10 cellular contexts compared by ENCODE assay signal in the genomic region with DNA sequence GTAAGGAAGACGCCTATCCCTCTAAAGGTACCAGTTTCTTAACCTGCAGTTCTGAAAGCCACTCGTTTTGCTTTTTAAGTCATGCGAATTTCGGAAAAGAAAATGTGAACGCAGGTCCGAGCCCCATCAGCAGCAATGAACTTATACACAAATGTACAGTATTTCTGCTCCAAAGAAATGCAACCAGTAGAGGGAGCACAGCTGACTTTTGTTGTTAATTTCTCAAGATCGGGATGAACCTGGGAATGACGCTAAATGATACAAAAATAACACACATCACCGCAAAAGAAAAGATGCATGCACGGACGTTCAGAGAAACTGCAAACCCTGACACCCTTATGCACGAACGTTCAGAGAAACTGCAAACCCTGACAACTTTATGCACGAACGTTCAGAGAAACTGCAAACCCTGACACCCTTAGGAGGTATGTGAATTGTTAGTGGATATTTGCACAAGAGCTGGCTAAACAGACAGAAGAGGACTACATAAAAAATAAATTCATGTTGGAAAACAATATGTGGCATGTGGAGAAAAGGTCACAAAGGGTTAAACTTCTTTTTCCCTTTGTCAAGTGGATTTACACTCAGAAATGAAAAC. TPM values are rescaled to one million over a fixed set of nuclear protein-coding genes. Genes with fewer than 3 reads are reported as not detected.
DNase-seq lines count a peak whose midpoint lies in the region; ATAC-seq, FAIRE-seq and TF ChIP-seq lines count a peak whose summit lies in the region.
"Had no signal": no experiment of that assay in that cellular context is flagged by ENCODE, and none has a peak within 500 bp of the region (broad histone marks: within the 10 kb centered on the region; RNA-seq: fewer than 3 reads in every experiment).

No MANE protein-coding gene starts in this region.

- H3K4me2 ChIP-seq in GM12878 (ENCODE audit: control insufficient read depth, insufficient read depth): no peak overlapping the region

- H3K9me3 ChIP-seq in GM12878 (replicated peaks; ENCODE audit: control insufficient read depth, insufficient read depth, low read length) (no peaks in the 10 kb centered on the region), Peyer's patch (no peaks in the 10 kb centered on the region)
- H3K9me3 ChIP-seq: neutrophil had no signal

- H3K4me3 Mint-ChIP-seq in Calu3 (ENCODE audit: low read depth, unreplicated experiment): peak overlapping the region; percentile 53

- H3K9me3 Mint-ChIP-seq in Calu3 (ENCODE audit: low read depth, unreplicated experiment): no peaks in the 10 kb centered on the region

- BruUV-seq in Calu3 (replicated peaks; lab: Mats Ljungman, UMichigan) (no TSS peak), GM12878 (replicated peaks; lab: Mats Ljungman, UMichigan) (no TSS peak)

- CTCF ChIA-PET in Calu3 (lab: Charles Lee) (interaction anchor here (0.6 to 1.0 kb wide), 3 partner anchors 35 to 212 kb away, joined by 3 to 5 read pairs (median 3); no protein-coding TSS in a partner anchor), GM12878 (lab: Yijun Ruan, JAX) (interaction anchor here (0.7 to 1.3 kb wide), 5 partner anchors 15 to 212 kb away, joined by 3 to 5 read pairs (median 3); no protein-coding TSS in a partner anchor)

- TF ChIP-seq EP300 in GM12878 (IDR thresholded peaks at IDR 0.05; ENCODE audit: borderline replicate concordance in 1 of 2, control insufficient read depth in 1 of 2, low read depth in 2 of 2, low read length in 2 of 2): no peak

- H3K4me1 ChIP-seq in GM12878 (ENCODE audit: control insufficient read depth, insufficient read depth, low read length) (no peaks in the 10 kb centered on the region), Peyer's patch (no peaks in the 10 kb centered on the region)

- WGBS in GM12878 (ENCODE audit: insufficient coverage, insufficient replicate concordance, low lambda C conversion rate, missing lambda C conversion rate): 17% methylated on average over 15 of the region's 15 CpGs

- RAD21 ChIA-PET in GM12878 (lab: Charles Lee; ENCODE audit: unreplicated experiment): interaction anchor here (0.6 to 0.7 kb wide), 2 partner anchors 146 to 219 kb away, joined by 3 read pairs; no protein-coding TSS in a partner anchor

- peak; percentile 16 for TF ChIP-seq CTCF in Calu3 (IDR thresholded peaks at IDR 0.05; ENCODE audit: unreplicated experiment)
- TF ChIP-seq CTCF in LNCaP clone FGC (IDR thresholded peaks at IDR 0.05; ENCODE audit: control insufficient read depth, extremely low read depth, insufficient read depth): peak; percentile 72
- TF ChIP-seq CTCF in GM12878 (IDR thresholded peaks at IDR 0.05 in 2 of 3, conservative IDR thresholded peaks at IDR 0.05 in 1 of 3; ENCODE audit: control insufficient read depth in 2 of 3, extremely low read depth in 1 of 3, insufficient read depth in 1 of 3, low read depth in 3 of 3, low read length in 3 of 3): peak; percentile 5 to 29 (median 6); a peak in 2 of 6 replicates
- peak in 3 of 6 experiments; percentile 7 to 32 (median 26) for TF ChIP-seq CTCF in Peyer's patch (IDR thresholded peaks at IDR 0.05)

- POLR2A ChIA-PET in GM12878 (lab: Charles Lee): no interaction called here

- SMC1A ChIA-PET in GM12878 (lab: Charles Lee; ENCODE audit: uncharacterized antibody, unreplicated experiment): interaction anchor here (1.1 to 1.2 kb wide), 2 partner anchors 95 to 127 kb away, joined by 3 read pairs; no protein-coding TSS in a partner anchor

- peaks cover 20% of the 10 kb centered on the region for H3K36me3 Mint-ChIP-seq in Calu3 (ENCODE audit: insufficient read depth, unreplicated experiment)

- no peaks in the 10 kb centered on the region for H3K27me3 Mint-ChIP-seq in Calu3 (ENCODE audit: unreplicated experiment)

- no peak for FAIRE-seq in GM12878 (lab: Jason Lieb, UNC)

- H3K27ac ChIP-seq in GM12878 (ENCODE audit: control insufficient read depth, insufficient read depth) (no peak overlapping the region), Peyer's patch (no peak overlapping the region)
- H3K27ac ChIP-seq: neutrophil had no signal

- ATAC-seq in GM12878: no peak
- ATAC-seq in GM18519 (IDR thresholded peaks at IDR 0.05; ENCODE audit: low FRiP score, unreplicated experiment): no peak

- no peak for TF ChIP-seq RAD21 in GM12878 (IDR thresholded peaks at IDR 0.05; ENCODE audit: insufficient read depth, low read depth, low read length)

- intact Hi-C loops in Calu3 (cut with micrococcal nuclease; ENCODE audit: unreplicated experiment): loop anchor here (10.0 kb wide), 1 partner anchor 237 kb away; no protein-coding TSS in a partner anchor
- intact Hi-C loops in GM12878 (cut with micrococcal nuclease; ENCODE audit: unreplicated experiment): loop anchor here (2.0 kb wide), 1 partner anchor 233 kb away; no protein-coding TSS in a partner anchor

- no peaks in the 10 kb centered on the region; a peak in 1 of 4 replicates for H3K27me3 ChIP-seq in GM12878 (replicated peaks in 1 of 2; ENCODE audit: control insufficient read depth in 2 of 2, insufficient read depth in 2 of 2, low read length in 1 of 2)
- no peaks in the 10 kb centered on the region for H3K27me3 ChIP-seq in Peyer's patch

- H3K4me1 Mint-ChIP-seq in Calu3 (ENCODE audit: low read depth, unreplicated experiment): peaks cover 14% of the 10 kb centered on the region

- H3K9ac ChIP-seq in GM12878 (ENCODE audit: control insufficient read depth, insufficient read depth, low read length): no peak overlapping the region

- no peaks in the 10 kb centered on the region for H3K79me2 ChIP-seq in GM12878 (ENCODE audit: control insufficient read depth, insufficient read depth, low read length)

- H4K20me1 ChIP-seq in GM12878 (ENCODE audit: control insufficient read depth, insufficient read depth): no peaks in the 10 kb centered on the region

- in situ Hi-C loops in GM12878 (cut with MboI): no loop called here

- TF ChIP-seq POLR2A in GM12878 (IDR thresholded peaks at IDR 0.05; ENCODE audit: low read depth, low read length): no peak
- TF ChIP-seq POLR2A in Peyer's patch (IDR thresholded peaks at IDR 0.05): no peak

- H2AFZ ChIP-seq in GM12878 (ENCODE audit: control insufficient read depth, low read depth, low read length): no peak overlapping the region

- DNase-seq in Calu3 (peak; percentile 20), LNCaP clone FGC (ENCODE audit: low read depth) (peak; percentile 15), GM12878 (ENCODE audit: low read depth, low spot score) (no peak), lung microvascular endothelial cell (ENCODE audit: low read depth in 2 of 2) (peak; percentile 33 to 46), EL (no peak), Peyer's patch (no peak), NCI-H1105 (lab: John Stamatoyannopoulos, UW) (no peak)
- DNase-seq: activated T-cell treated with anti-CD3 and anti-CD28 coated beads for 4 hours had no signal

- H3K4me3 ChIP-seq in LNCaP clone FGC (ENCODE audit: low read depth, low read length): no peak overlapping the region
- H3K4me3 ChIP-seq in GM12878: no peak overlapping the region
- no peak overlapping the region for H3K4me3 ChIP-seq in Peyer's patch

- no peak overlapping the region for H3K27ac Mint-ChIP-seq in Calu3 (ENCODE audit: unreplicated experiment)

- H3K36me3 ChIP-seq in GM12878 (ENCODE audit: control insufficient read depth in 2 of 2, insufficient read depth in 2 of 2, low read length in 1 of 2): no peaks in the 10 kb centered on the region
- H3K36me3 ChIP-seq in Peyer's patch: no peaks in the 10 kb centered on the region
- H3K36me3 ChIP-seq: neutrophil had no signal

TF ChIP-seq in GM12878, 131 proteins besides CTCF, POLR2A, EP300 and RAD21:
- TF ChIP-seq SMC3 (IDR thresholded peaks at IDR 0.05; ENCODE audit: borderline replicate concordance, low read length) (peak; percentile 18; the same call in 1 of the 2 replicates), MTA3 (IDR thresholded peaks at IDR 0.05; ENCODE audit: borderline replicate concordance, low read length) (no peak)

RNA-seq across cellular contexts. Expression of gene TIAM1, which starts 3.5 kb away (rescaled TPM):
- 15.2 and 18.2 TPM in 2 replicates for total RNA-seq in Calu3 (2022)
- 92.6 and 100 TPM in 2 replicates for total RNA-seq in GM12878 (2013; cell fraction: nucleolus; rRNA removed)
- total RNA-seq in GM12878 (2014; rRNA removed): 1.1 TPM in 2 replicates
- total RNA-seq in GM12878 (2014; rRNA removed; fragmentation: Illumina TruSeq; extraction: Trizol): 0.76 and 1.2 TPM in 2 replicates
- 1.6 and 2.1 TPM in 2 replicates for total RNA-seq in GM12878 (2021)
- polyA plus RNA-seq in GM12878 (2011; ENCODE audit: low read depth): 0.55 TPM
- polyA plus RNA-seq in GM12878 (2011; rRNA removed): 29.1 and 35.9 TPM in 2 replicates
- 30.9 and 34.8 TPM in 2 replicates for polyA plus RNA-seq in GM12878 (2011; cell fraction: cytosol; rRNA removed)
- polyA plus RNA-seq in GM12878 (2011; cell fraction: nucleus; rRNA removed): 51.4 and 58.8 TPM in 2 replicates
- polyA plus RNA-seq in GM12878 (2012): 0.72 and 0.94 TPM in 2 replicates
- polyA plus RNA-seq in GM12878 (2014; fragmentation: Illumina TruSeq; extraction: Trizol): 0.82 and 0.97 TPM in 2 replicates
- under 1 TPM; 0.31 to 0.42 TPM for polyA plus RNA-seq in GM12878 (2014; fragmentation: Nextera tagmentation; extraction: Ambion mirVana)
- 0.72 and 0.81 TPM in 2 replicates for polyA plus RNA-seq in GM12878 (2014; rRNA removed)
- polyA plus RNA-seq in GM12878 (2016; fragmentation: Nextera tagmentation; extraction: Ambion mirVana): under 1 TPM; 0.64 to 0.71 TPM
- 147 and 169 TPM in 2 replicates for polyA minus RNA-seq in GM12878 (2011; rRNA and poly(A)+ RNA removed)
- 37.4 and 39.7 TPM in 2 replicates for polyA minus RNA-seq in GM12878 (2011; cell fraction: cytosol; rRNA and poly(A)+ RNA removed)
- 69.0 and 110 TPM in 2 replicates for polyA minus RNA-seq in GM12878 (2011; cell fraction: nucleus; rRNA and poly(A)+ RNA removed)
- under 0.01 and 0.22 TPM in 2 replicates for total RNA-seq in lung microvascular endothelial cell
- total RNA-seq in Peyer's patch: 10 to 100 TPM in 1 of 4 donors, 1 to 10 TPM in 3; 1.4 to 13.2 (median 2.9) TPM

Comparison
In these comparisons a context has a peak if more than half of its experiments do, and no peak if none do; other contexts are left out.
1. DNase-seq: peak in Calu3 (single experiment), LNCaP clone FGC (single experiment) and lung microvascular endothelial cell (2 of 2); none in GM12878 (single experiment), EL (single experiment), Peyer's patch (0 of 3) and NCI-H1105 (single experiment).